In the genomic region with DNA sequence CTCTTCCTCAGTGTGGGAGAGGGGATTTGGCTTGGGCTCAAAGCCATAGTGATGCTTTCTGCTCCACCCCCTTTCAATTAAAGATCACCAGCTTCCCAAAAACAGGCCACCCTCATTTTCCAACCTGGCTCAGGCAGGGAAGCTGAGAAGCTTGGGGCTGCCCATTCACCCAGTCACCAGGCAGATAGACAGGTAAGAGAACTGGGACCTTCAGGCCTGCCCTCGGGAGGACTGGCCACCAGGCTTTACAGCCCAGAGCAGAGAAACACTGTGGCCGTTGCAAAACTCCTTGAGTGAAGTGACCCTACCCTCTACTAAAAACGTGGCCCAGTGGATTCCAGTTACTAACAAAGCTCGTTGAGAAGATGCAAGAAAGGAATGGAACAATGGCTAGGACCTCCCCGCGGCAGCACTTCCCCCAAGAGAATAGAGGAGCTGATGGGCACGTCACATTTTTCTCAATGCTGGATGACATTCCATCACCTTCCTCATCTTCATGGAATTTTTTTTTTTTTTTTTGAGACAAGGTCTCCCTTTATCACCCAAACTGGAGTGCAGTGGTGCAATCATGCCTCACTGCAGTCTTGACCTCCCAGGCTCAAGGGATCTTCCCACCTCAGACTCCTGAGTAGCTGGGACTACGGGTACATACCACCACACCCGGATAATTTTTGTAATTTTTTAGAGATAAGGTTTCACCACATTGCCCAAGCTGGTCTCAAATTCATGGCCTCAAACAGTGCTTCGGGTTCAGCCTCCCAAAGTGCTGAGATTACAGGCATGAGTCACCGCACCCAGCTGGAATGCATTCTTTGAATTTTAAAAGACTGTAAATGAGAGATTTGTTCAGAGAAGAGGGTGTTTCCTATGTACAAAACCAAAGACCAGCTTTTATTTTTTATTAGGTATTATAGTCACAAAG, we compare ENCODE assay signal across 8 cellular contexts. TPM values are rescaled to one million over a fixed set of nuclear protein-coding genes. Genes with fewer than 3 reads are reported as not detected.
DNase-seq lines count a peak whose midpoint lies in the region; ATAC-seq and TF ChIP-seq lines count a peak whose summit lies in the region.

No MANE protein-coding gene starts in this region.

- peak overlapping the region; percentile 57 for H3K4me3 Mint-ChIP-seq in Caco-2 (ENCODE audit: unreplicated experiment)

- H3K36me3 Mint-ChIP-seq in Caco-2 (ENCODE audit: insufficient read depth, unreplicated experiment), result peaks cover 13% of the 10 kb centered on the region

- intact Hi-C loops in Caco-2 (cut with micrococcal nuclease; ENCODE audit: unreplicated experiment) (loop anchor here (1.0 to 10.0 kb wide), 5 partner anchors 66 to 305 kb away; a partner anchor contains a TSS), colonic mucosa (cut with DNase I) (no loop called here), mucosa of descending colon (cut with DNase I, micrococcal nuclease) (no loop called here)

- BruUV-seq in Caco-2 (replicated peaks; lab: Mats Ljungman, UMichigan), result TSS peak; percentile 76

- H3K27me3 ChIP-seq in Caco-2 (replicated peaks; ENCODE audit: control insufficient read depth, insufficient read depth, low read length) (no peaks in the 10 kb centered on the region), MG63 (no peaks in the 10 kb centered on the region), colonic mucosa (no peaks in the 10 kb centered on the region)

- ATAC-seq in mucosa of descending colon (peak; percentile 74), GM21526 (IDR thresholded peaks at IDR 0.05; ENCODE audit: low FRiP score, unreplicated experiment) (no peak), HG02840 (IDR thresholded peaks at IDR 0.05; ENCODE audit: low FRiP score, unreplicated experiment) (no peak)

- CTCF ChIA-PET in Caco-2 (lab: Charles Lee), result interaction anchor here (0.6 to 1.5 kb wide), 4 partner anchors 57 to 242 kb away, joined by 3 to 4 read pairs (median 3); no protein-coding TSS in a partner anchor

- H3K4me1 ChIP-seq in Caco-2, result peaks cover 69% of the 10 kb centered on the region
- no peaks in the 10 kb centered on the region for H3K4me1 ChIP-seq in colonic mucosa
- H3K4me1 ChIP-seq in mucosa of descending colon (ENCODE audit: low read depth), result peaks cover 3% of the 10 kb centered on the region

- H3K9me3 ChIP-seq in Caco-2 (no peaks in the 10 kb centered on the region), MG63 (no peaks in the 10 kb centered on the region), colonic mucosa (no peaks in the 10 kb centered on the region), mucosa of descending colon (no peaks in the 10 kb centered on the region)

- no peak overlapping the region for H3K9ac ChIP-seq in colonic mucosa (ENCODE audit: low read depth in 2 of 2, low read length in 2 of 2)

- H3K4me1 Mint-ChIP-seq in Caco-2 (ENCODE audit: low read depth, unreplicated experiment), result peaks cover 49% of the 10 kb centered on the region

- TF ChIP-seq CTCF in Caco-2 (IDR thresholded peaks at IDR 0.05; ENCODE audit: insufficient read depth in 1 of 2, low read depth in 1 of 2, low read length in 1 of 2, severe bottlenecking in 1 of 2, unreplicated experiment in 1 of 2), result no peak
- no peak for TF ChIP-seq CTCF in colonic mucosa (IDR thresholded peaks at IDR 0.05)
- TF ChIP-seq CTCF in mucosa of descending colon (IDR thresholded peaks at IDR 0.05), result no peak

- H3K36me3 ChIP-seq in Caco-2 (ENCODE audit: control insufficient read depth, insufficient read depth, low read length) (no peaks in the 10 kb centered on the region), MG63 (no peaks in the 10 kb centered on the region), colonic mucosa (no peaks in the 10 kb centered on the region), mucosa of descending colon (ENCODE audit: low read depth) (no peaks in the 10 kb centered on the region)

- POLR2A ChIA-PET in Caco-2 (lab: Charles Lee), result interaction anchor here (0.6 to 1.5 kb wide), 5 partner anchors 65 to 1902 kb away, joined by 3 to 7 read pairs (median 3); a partner anchor contains a TSS

- H3K27me3 Mint-ChIP-seq in Caco-2 (ENCODE audit: insufficient read depth, unreplicated experiment), result no peaks in the 10 kb centered on the region

- DNase-seq in Caco-2, result peak; percentile 86 to 91
- DNase-seq in MG63, result peak; percentile 88
- DNase-seq in colonic mucosa, result peak; percentile 55
- DNase-seq in mucosa of descending colon, result no peak
- DNase-seq in cerebellar cortex (ENCODE audit: low spot score), result no peak
- DNase-seq in KG1 (lab: John Stamatoyannopoulos, UW), result no peak

- H3K27ac ChIP-seq in colonic mucosa, result no peak overlapping the region

- peaks cover 1% of the 10 kb centered on the region for H3K9me3 Mint-ChIP-seq in Caco-2 (ENCODE audit: unreplicated experiment)

- H3K27ac Mint-ChIP-seq in Caco-2 (ENCODE audit: unreplicated experiment), result peak overlapping the region; percentile 86

- H3K4me3 ChIP-seq in Caco-2 (ENCODE audit: low read depth, low read length) (no peak overlapping the region), MG63 (no peak overlapping the region), colonic mucosa (no peak overlapping the region), mucosa of descending colon (no peak overlapping the region)

RNA-seq across cellular contexts. Expression of a gene that starts 37.9 kb away (rescaled TPM):
- total RNA-seq in Caco-2 (2022) (17.6 and 18.7 TPM in 2 replicates), colonic mucosa (10 to 100 TPM in 1 of 2 donors, 1 to 10 TPM in 1; 2.9 to 13.8 TPM), mucosa of descending colon (1 to 10 TPM; 2.3 to 9.3 (median 3.4) TPM)
- total RNA-seq in MG63 (2014; rRNA removed; shearing (Covaris generic); ENCODE audit: low replicate concordance), result 0.16 TPM in 1 of 2 replicates, not detected in the other

Comparison
In these comparisons a context has a peak if more than half of its experiments do, and no peak if none do; other contexts are left out.
1. DNase-seq: peak in Caco-2 (2 of 2), MG63 (single experiment) and colonic mucosa (single experiment); none in mucosa of descending colon (0 of 3), cerebellar cortex (single experiment) and KG1 (single experiment).